In the genomic region with DNA sequence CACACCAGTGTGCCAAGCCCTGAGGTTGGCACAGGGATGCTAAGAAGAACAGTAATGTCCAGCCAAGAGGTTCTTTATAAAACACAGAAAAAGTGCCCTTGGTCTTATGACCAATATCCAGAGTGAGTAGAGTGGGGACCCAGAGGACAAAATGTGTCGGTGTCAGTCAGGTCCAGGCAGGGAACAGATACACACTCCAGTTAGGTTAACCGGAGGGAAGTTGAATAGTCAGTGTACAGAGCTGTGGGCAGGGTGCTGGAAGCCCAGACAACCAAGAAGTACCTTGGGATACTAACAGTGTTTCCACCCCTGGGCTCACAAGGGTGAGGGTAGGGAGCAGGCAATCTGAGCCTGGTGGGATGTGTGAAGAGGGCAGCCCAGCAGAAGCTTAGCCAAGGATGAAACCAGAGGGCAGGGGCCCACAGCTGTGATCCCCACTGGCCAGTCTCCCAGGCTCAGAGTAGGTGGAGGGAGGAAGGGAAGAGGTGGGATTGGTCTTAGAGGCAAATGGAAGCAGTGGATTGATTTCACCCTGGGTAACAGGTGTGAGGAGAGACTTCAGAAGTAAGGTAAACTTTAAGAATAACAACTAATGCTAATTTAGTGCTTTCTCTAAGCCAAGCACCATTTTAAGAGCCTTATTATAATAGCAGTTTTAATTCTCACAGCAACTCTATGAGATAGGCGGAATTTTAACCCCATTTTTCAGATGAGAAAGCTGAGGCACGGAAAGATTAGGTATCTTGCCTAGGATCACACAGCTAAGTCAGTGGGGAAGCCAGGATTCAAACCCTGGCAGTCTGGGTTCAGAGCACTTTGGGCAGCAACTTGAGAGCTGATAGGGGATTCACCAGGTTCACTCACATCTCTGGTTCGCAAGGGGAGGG, we compare ENCODE assay signal across 21 cellular contexts.
DNase-seq lines count a peak whose midpoint lies in the region; ATAC-seq, FAIRE-seq and TF ChIP-seq lines count a peak whose summit lies in the region.
"Had no signal": no experiment of that assay in that cellular context is flagged by ENCODE, and none has a peak within 500 bp of the region (broad histone marks: within the 10 kb centered on the region; RNA-seq: fewer than 3 reads in every experiment).

No MANE protein-coding gene starts in this region.

- peak; percentile 17 for FAIRE-seq in GM12892 (lab: Jason Lieb, UNC)
- FAIRE-seq: bronchial epithelial cell had no signal

- no peaks in the 10 kb centered on the region for H3K27me3 ChIP-seq in skeletal muscle satellite cell (ENCODE audit: control insufficient read depth, insufficient read depth, low read length)
- H3K27me3 ChIP-seq in naive thymus-derived CD4-positive, alpha-beta T cell (ENCODE audit: control insufficient read depth in 2 of 2, insufficient read depth in 2 of 2, low read length in 2 of 2): no peaks in the 10 kb centered on the region
- H3K27me3 ChIP-seq in ascending aorta: no peaks in the 10 kb centered on the region
- H3K27me3 ChIP-seq: MG63 had no signal

- no peak overlapping the region for H3K4me3 ChIP-seq in skeletal muscle satellite cell (ENCODE audit: low read length)
- no peak overlapping the region for H3K4me3 ChIP-seq in naive thymus-derived CD4-positive, alpha-beta T cell (ENCODE audit: low read length)
- H3K4me3 ChIP-seq in ascending aorta: no peak overlapping the region
- H3K4me3 ChIP-seq: MG63 had no signal

- no peak for ATAC-seq in naive thymus-derived CD4-positive, alpha-beta T cell
- ATAC-seq: HCT116, left cardiac atrium had no signal

- CTCF ChIA-PET in naive thymus-derived CD4-positive, alpha-beta T cell (lab: Charles Lee): no interaction called here

- no peaks in the 10 kb centered on the region for H3K36me3 Mint-ChIP-seq in brain
- peaks cover 4% of the 10 kb centered on the region for H3K36me3 Mint-ChIP-seq in mesothelial cell of epicardium
- peaks cover 0 to 20% (median 11%) of the 10 kb centered on the region in 5 donors for H3K36me3 Mint-ChIP-seq in naive thymus-derived CD4-positive, alpha-beta T cell
- H3K36me3 Mint-ChIP-seq: activated naive CD8-positive, alpha-beta T cell treated with anti-CD3 and anti-CD28 coated beads for 36 hours had no signal

- no peak for TF ChIP-seq POLR2A in GM12892 (IDR thresholded peaks at IDR 0.05; ENCODE audit: low read depth, low read length)

- peak overlapping the region; percentile 63 for H3K9ac ChIP-seq in skeletal muscle satellite cell (ENCODE audit: low read depth, low read length)

- DNase-seq in GM12892 (ENCODE audit: insufficient read length) (no peak), mesothelial cell of epicardium (ENCODE audit: low spot score in 2 of 2, unreplicated experiment in 2 of 2) (no peak), 8988T (no peak), NCI-H774 (lab: John Stamatoyannopoulos, UW) (no peak), ascending aorta (ENCODE audit: low spot score in 2 of 2) (no peak)
- no peak for DNase-seq in naive thymus-derived CD4-positive, alpha-beta T cell
- DNase-seq: activated CD4-positive, CD25-positive, alpha-beta regulatory T cell; activated CD8-positive, alpha-beta memory T cell treated with anti-CD3 and anti-CD28 coated beads for 24 hours; activated naive CD8-positive, alpha-beta T cell treated with anti-CD3 and anti-CD28 coated beads for 36 hours; DMS 273 treated with DMSO at 0.1 percent for 48 hours; foreskin melanocyte; left cardiac atrium; MG63; NCI-H146; NCI-H226 had no signal

- H3K4me3 Mint-ChIP-seq in brain (no peak overlapping the region), mesothelial cell of epicardium (no peak overlapping the region)
- no peak overlapping the region for H3K4me3 Mint-ChIP-seq in naive thymus-derived CD4-positive, alpha-beta T cell
- H3K4me3 Mint-ChIP-seq: activated naive CD8-positive, alpha-beta T cell treated with anti-CD3 and anti-CD28 coated beads for 36 hours; IgD-negative memory B cell had no signal

- no peak overlapping the region for H3K27ac ChIP-seq in naive thymus-derived CD4-positive, alpha-beta T cell (ENCODE audit: low read depth, low read length)
- H3K27ac ChIP-seq in ascending aorta: peak overlapping the region in 1 of 2 donors; percentile 6
- H3K27ac ChIP-seq: HL-60 had no signal

- TF ChIP-seq CTCF in brain (conservative IDR thresholded peaks at IDR 0.05) (no peak), mesothelial cell of epicardium (IDR thresholded peaks at IDR 0.05; ENCODE audit: unreplicated experiment) (no peak), ascending aorta (IDR thresholded peaks at IDR 0.05) (no peak)

- no peaks in the 10 kb centered on the region for H3K27me3 Mint-ChIP-seq in brain
- H3K27me3 Mint-ChIP-seq in mesothelial cell of epicardium (ENCODE audit: low read depth): no peaks in the 10 kb centered on the region
- H3K27me3 Mint-ChIP-seq in naive thymus-derived CD4-positive, alpha-beta T cell: no peaks in the 10 kb centered on the region
- H3K27me3 Mint-ChIP-seq: activated naive CD8-positive, alpha-beta T cell treated with anti-CD3 and anti-CD28 coated beads for 36 hours; IgD-negative memory B cell had no signal

- no peak overlapping the region for H3K4me2 ChIP-seq in skeletal muscle satellite cell (ENCODE audit: low read length)

- POLR2A ChIA-PET in naive thymus-derived CD4-positive, alpha-beta T cell (lab: Charles Lee): no interaction called here

- H3K9me3 Mint-ChIP-seq in brain (peaks cover 0 to 3% (median 0%) of the 10 kb centered on the region in 5 experiments), mesothelial cell of epicardium (no peaks in the 10 kb centered on the region)
- H3K9me3 Mint-ChIP-seq in naive thymus-derived CD4-positive, alpha-beta T cell: no peaks in the 10 kb centered on the region
- H3K9me3 Mint-ChIP-seq: activated naive CD8-positive, alpha-beta T cell treated with anti-CD3 and anti-CD28 coated beads for 36 hours; IgD-negative memory B cell had no signal

- peaks cover 3% of the 10 kb centered on the region for H3K36me3 ChIP-seq in skeletal muscle satellite cell (ENCODE audit: insufficient read depth, low read length)
- H3K36me3 ChIP-seq in naive thymus-derived CD4-positive, alpha-beta T cell (ENCODE audit: control insufficient read depth in 2 of 3, insufficient read depth in 3 of 3, low read length in 3 of 3): no peaks in the 10 kb centered on the region
- no peaks in the 10 kb centered on the region for H3K36me3 ChIP-seq in ascending aorta
- H3K36me3 ChIP-seq: MG63 had no signal

- intact Hi-C loops in naive thymus-derived CD4-positive, alpha-beta T cell (cut with micrococcal nuclease): no loop called here
- intact Hi-C loops in ascending aorta (cut with DNase I): loop anchor here (10.0 kb wide), 1 partner anchor 327 kb away; no protein-coding TSS in a partner anchor

- H3K27ac Mint-ChIP-seq in brain (peak overlapping the region in 4 of 5 experiments; percentile 8 to 82 (median 52)), mesothelial cell of epicardium (peak overlapping the region; percentile 98)
- H3K27ac Mint-ChIP-seq in naive thymus-derived CD4-positive, alpha-beta T cell: no peak overlapping the region
- H3K27ac Mint-ChIP-seq: activated naive CD8-positive, alpha-beta T cell treated with anti-CD3 and anti-CD28 coated beads for 36 hours; IgD-negative memory B cell had no signal

- H3K9me3 ChIP-seq in skeletal muscle satellite cell (replicated peaks; ENCODE audit: low read length) (peaks cover 7% of the 10 kb centered on the region), ascending aorta (no peaks in the 10 kb centered on the region)
- H3K9me3 ChIP-seq in naive thymus-derived CD4-positive, alpha-beta T cell (ENCODE audit: control insufficient read depth in 2 of 3, low read length in 3 of 3): no peaks in the 10 kb centered on the region

- H3K4me1 Mint-ChIP-seq in brain (peaks cover 31% of the 10 kb centered on the region), mesothelial cell of epicardium (peaks cover 62% of the 10 kb centered on the region)
- H3K4me1 Mint-ChIP-seq in naive thymus-derived CD4-positive, alpha-beta T cell: peaks cover 0 to 8% (median 0%) of the 10 kb centered on the region in 7 donors

- H3K4me1 ChIP-seq in skeletal muscle satellite cell (ENCODE audit: control insufficient read depth, insufficient read depth, low read length): peaks cover 26% of the 10 kb centered on the region
- H3K4me1 ChIP-seq in naive thymus-derived CD4-positive, alpha-beta T cell (ENCODE audit: control insufficient read depth in 2 of 2, insufficient read depth in 2 of 2, low read length in 2 of 2): no peaks in the 10 kb centered on the region
- H3K4me1 ChIP-seq in ascending aorta: peaks cover 6% of the 10 kb centered on the region in 2 donors

Comparison
In these comparisons a context has a peak if more than half of its experiments do, and no peak if none do; other contexts are left out.
1. H3K27ac Mint-ChIP-seq: peak in brain (4 of 5) and mesothelial cell of epicardium (single experiment); none in naive thymus-derived CD4-positive, alpha-beta T cell (0 of 9).